ENCODE assay signal across 31 cellular contexts in the genomic region with DNA sequence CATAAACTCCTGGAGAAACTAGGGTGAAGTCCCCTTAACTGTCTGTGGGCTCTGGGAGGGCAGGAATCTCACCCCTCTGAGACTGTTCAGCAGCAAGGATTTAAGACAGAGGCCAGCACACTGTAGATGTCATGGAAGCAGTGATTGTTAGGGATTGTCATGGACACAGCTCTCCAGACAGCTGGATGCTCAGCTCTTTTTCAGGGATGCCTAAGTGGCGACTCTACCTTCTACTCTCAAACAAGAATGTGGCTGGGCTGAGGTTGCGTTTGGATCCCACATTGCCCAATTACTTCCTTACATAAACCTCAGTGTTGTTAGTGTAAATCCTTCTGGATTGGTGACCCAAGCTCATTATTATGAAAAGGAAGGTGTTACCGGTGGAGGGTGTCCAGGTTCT.
"Had no signal": no experiment of that assay in that cellular context is flagged by ENCODE, and none has a peak within 500 bp of the region (broad histone marks: within the 10 kb centered on the region; RNA-seq: fewer than 3 reads in every experiment).

No MANE protein-coding gene starts in this region.

- H2AFZ ChIP-seq: neural progenitor cell, parathyroid adenoma had no signal

- H3K79me2 ChIP-seq: parathyroid adenoma had no signal

- H3K27me3 Mint-ChIP-seq: dendritic cell treated with granulocyte-macrophage colony-stimulating factor and Interleukin-4, amounts not matched to agents 40 ng/mL and 50 ng/mL, for 4 days; memory B cell; naive thymus-derived CD4-positive, alpha-beta T cell; progenitor cell of endocrine pancreas; type B pancreatic cell had no signal

- H3K9me3 ChIP-seq: colonic mucosa, esophagus squamous epithelium, heart right ventricle, right lobe of liver, stomach, testis, tibial artery had no signal

- H3K9me3 Mint-ChIP-seq: memory B cell; nephron; neural progenitor cell; stimulated activated effector memory CD8-positive, alpha-beta T cell treated with anti-CD3 and anti-CD28 coated beads, Interleukin-12 subunit alpha, Interleukin-12 subunit beta, amount 100 ng/mL, for 72 hours; type B pancreatic cell had no signal

- FAIRE-seq: endometrium, keratinocyte had no signal

- H3K36me3 ChIP-seq: colonic mucosa, esophagus squamous epithelium, heart right ventricle, neural progenitor cell, right lobe of liver, stomach, tibial artery had no signal

- H3K4me1 Mint-ChIP-seq: immature natural killer cell; memory B cell; naive thymus-derived CD4-positive, alpha-beta T cell; nephron; neural progenitor cell; stimulated activated effector memory CD8-positive, alpha-beta T cell treated with anti-CD3 and anti-CD28 coated beads, Interleukin-12 subunit alpha, Interleukin-12 subunit beta, amount 100 ng/mL, for 72 hours had no signal

- H3K4me2 ChIP-seq: neural progenitor cell, smooth muscle cell had no signal

- H3K27ac ChIP-seq: colonic mucosa, esophagus squamous epithelium, heart right ventricle, neural progenitor cell, parathyroid adenoma, right lobe of liver, stomach, testis, tibial artery had no signal

- H3K9ac ChIP-seq: neural progenitor cell, parathyroid adenoma had no signal

- H3K4me1 ChIP-seq: colonic mucosa, esophagus squamous epithelium, heart right ventricle, neural progenitor cell, parathyroid adenoma, right lobe of liver, stomach, testis, tibial artery had no signal

- H3K27me3 ChIP-seq: colonic mucosa, esophagus squamous epithelium, heart right ventricle, neural progenitor cell, right lobe of liver, stomach, testis, tibial artery had no signal

- H3K4me3 Mint-ChIP-seq: dendritic cell treated with granulocyte-macrophage colony-stimulating factor and Interleukin-4, amounts not matched to agents 40 ng/mL and 50 ng/mL, for 4 days; immature natural killer cell; memory B cell; naive thymus-derived CD4-positive, alpha-beta T cell; nephron; neural progenitor cell; stimulated activated effector memory CD8-positive, alpha-beta T cell treated with anti-CD3 and anti-CD28 coated beads, Interleukin-12 subunit alpha, Interleukin-12 subunit beta, amount 100 ng/mL, for 72 hours; type B pancreatic cell had no signal

- H3K36me3 Mint-ChIP-seq: immature natural killer cell; memory B cell; naive thymus-derived CD4-positive, alpha-beta T cell; neural progenitor cell; stimulated activated effector memory CD8-positive, alpha-beta T cell treated with anti-CD3 and anti-CD28 coated beads, Interleukin-12 subunit alpha, Interleukin-12 subunit beta, amount 100 ng/mL, for 72 hours; type B pancreatic cell had no signal

- H3K27ac Mint-ChIP-seq: dendritic cell treated with granulocyte-macrophage colony-stimulating factor and Interleukin-4, amounts not matched to agents 40 ng/mL and 50 ng/mL, for 4 days; immature natural killer cell; memory B cell; naive thymus-derived CD4-positive, alpha-beta T cell; nephron; neural progenitor cell; progenitor cell of endocrine pancreas; stimulated activated effector memory CD8-positive, alpha-beta T cell treated with anti-CD3 and anti-CD28 coated beads, Interleukin-12 subunit alpha, Interleukin-12 subunit beta, amount 100 ng/mL, for 72 hours; type B pancreatic cell had no signal

- DNase-seq: colonic mucosa; effector memory CD4-positive, alpha-beta T cell; erythroblast; esophagus squamous epithelium; foreskin melanocyte; glutamatergic neuron; heart right ventricle; hippocampal formation; immature natural killer cell; midbrain; naive thymus-derived CD4-positive, alpha-beta T cell; right lobe of liver; stimulated activated CD4-positive, alpha-beta T cell treated with anti-CD3 and anti-CD28 coated beads, Interleukin-12 subunit alpha, Interleukin-12 subunit beta, amount 100 ng/mL, for 4 hours; stimulated activated CD4-positive, alpha-beta T cell treated with anti-CD3 and anti-CD28 coated beads, Interleukin-1b, Interleukin-23, amount 100 ng/mL, for 48 hours; stimulated activated CD4-positive, alpha-beta T cell treated with anti-CD3 and anti-CD28 coated beads, Interleukin-4, amount 100 ng/mL, for 1 hour; stimulated activated naive CD4-positive, alpha-beta T cell treated with Interleukin-2 at 50 U/mL for 16 hours; stomach; testis; tibial artery had no signal

- H3K4me3 ChIP-seq: colonic mucosa, esophagus squamous epithelium, heart right ventricle, lung, neural progenitor cell, right lobe of liver, smooth muscle cell, stomach, testis, tibial artery had no signal
